15 cellular contexts compared by ENCODE assay signal in genomic region chr3:46423588-46423987, GRCh38. TPM values are rescaled to one million over a fixed set of nuclear protein-coding genes. Genes with fewer than 3 reads are reported as not detected.
DNase-seq lines count a peak whose midpoint lies in the region; ATAC-seq and TF ChIP-seq lines count a peak whose summit lies in the region.
"Had no signal": no experiment of that assay in that cellular context is flagged by ENCODE, and none has a peak within 500 bp of the region (broad histone marks: within the 10 kb centered on the region; RNA-seq: fewer than 3 reads in every experiment).

No MANE protein-coding gene starts in this region.

- H3K27ac Mint-ChIP-seq in T-helper 17 cell = no peak overlapping the region
- H3K27ac Mint-ChIP-seq: activated naive CD4-positive, alpha-beta T cell treated with anti-CD3 and anti-CD28 coated beads, Interleukin-2, amount 50 U/mL, for 24 hours; mesothelial cell of epicardium had no signal

- intact Hi-C loops in PC-9 (cut with micrococcal nuclease; ENCODE audit: unreplicated experiment) (no loop called here), thyroid gland (cut with DNase I) (no loop called here)

- no TSS peak for BruUV-seq in PC-9 (replicated peaks; lab: Mats Ljungman, UMichigan)

- TF ChIP-seq CTCF in PC-9 (conservative IDR thresholded peaks at IDR 0.05) (no peak), fibroblast of mammary gland (conservative IDR thresholded peaks at IDR 0.05; ENCODE audit: control insufficient read depth, insufficient read depth, low read depth, low read length) (no peak), thyroid gland (IDR thresholded peaks at IDR 0.05) (no peak)

- H3F3A ChIP-seq in PC-9 (ENCODE audit: insufficient read depth, low read depth) = peaks cover 35% of the 10 kb centered on the region

- H3K4me3 Mint-ChIP-seq in T-helper 17 cell = no peak overlapping the region
- H3K4me3 Mint-ChIP-seq: activated naive CD4-positive, alpha-beta T cell treated with anti-CD3 and anti-CD28 coated beads, Interleukin-2, amount 50 U/mL, for 24 hours; mesothelial cell of epicardium had no signal

- 66 to 78% methylated on average over 5 of the region's 5 CpGs for WGBS in thyroid gland, 2 donors

- CTCF ChIA-PET in PC-9 (lab: Charles Lee) = no interaction called here

- no peak for TF ChIP-seq POLR2A in thyroid gland (IDR thresholded peaks at IDR 0.05)

- H3K27ac ChIP-seq in PC-9 (peak overlapping the region; percentile 71), thyroid gland (no peak overlapping the region)
- H3K27ac ChIP-seq: uterus had no signal

- no peaks in the 10 kb centered on the region for H3K27me3 Mint-ChIP-seq in T-helper 17 cell
- H3K27me3 Mint-ChIP-seq: activated naive CD4-positive, alpha-beta T cell treated with anti-CD3 and anti-CD28 coated beads, Interleukin-2, amount 50 U/mL, for 24 hours had no signal

- H3K36me3 Mint-ChIP-seq in T-helper 17 cell (ENCODE audit: low read depth) = no peaks in the 10 kb centered on the region
- H3K36me3 Mint-ChIP-seq: activated naive CD4-positive, alpha-beta T cell treated with anti-CD3 and anti-CD28 coated beads, Interleukin-2, amount 50 U/mL, for 24 hours; mesothelial cell of epicardium had no signal

- H3K79me2 ChIP-seq in PC-9 (ENCODE audit: low read depth) = peaks cover 7% of the 10 kb centered on the region; the same call in 1 of the 2 replicates

- H4K20me1 ChIP-seq in PC-9 (ENCODE audit: insufficient read depth) = no peaks in the 10 kb centered on the region

- H3K36me3 ChIP-seq in PC-9 (ENCODE audit: low read depth) (no peaks in the 10 kb centered on the region), thyroid gland (no peaks in the 10 kb centered on the region)
- H3K36me3 ChIP-seq: uterus had no signal

- H3K9me2 ChIP-seq in PC-9 (ENCODE audit: insufficient read depth) = no peaks in the 10 kb centered on the region

- DNase-seq in NCI-H748 (lab: John Stamatoyannopoulos, UW; ENCODE audit: unreplicated experiment) (peak; percentile 35), NCI-H748 treated with DMSO at 0.1 percent for 48 hours (lab: John Stamatoyannopoulos, UW) (no peak), PC-9 (peak; percentile 48 to 70), fibroblast of mammary gland (ENCODE audit: low read depth) (peak; percentile 13), thyroid gland (peak; percentile 19 to 20), T-helper 17 cell (no peak)
- no peak for DNase-seq in activated CD4-positive, alpha-beta T cell treated with anti-CD3 and anti-CD28 coated beads for 1 hour
- DNase-seq: cerebellar nuclear complex; Right ventricle myocardium superior; stimulated activated CD4-positive, alpha-beta T cell treated with anti-CD3 and anti-CD28 coated beads, Interleukin-1b, Interleukin-23, amount 100 ng/mL, for 48 hours; uterus had no signal

- H3K27me3 ChIP-seq in PC-9 (ENCODE audit: insufficient read depth, low read depth) = no peaks in the 10 kb centered on the region
- no peaks in the 10 kb centered on the region for H3K27me3 ChIP-seq in thyroid gland
- H3K27me3 ChIP-seq: uterus had no signal

- no peaks in the 10 kb centered on the region for H3K9me3 ChIP-seq in PC-9 (ENCODE audit: insufficient read depth, low read depth)
- no peaks in the 10 kb centered on the region for H3K9me3 ChIP-seq in thyroid gland
- no peaks in the 10 kb centered on the region for H3K9me3 ChIP-seq in T-helper 17 cell (ENCODE audit: control insufficient read depth, low read length, poor library complexity, severe bottlenecking)
- H3K9me3 ChIP-seq: uterus had no signal

- H2AFZ ChIP-seq in PC-9 = no peak overlapping the region

- H3K4me3 ChIP-seq in PC-9 (no peak overlapping the region), fibroblast of mammary gland (ENCODE audit: control insufficient read depth, low read depth, low read length) (no peak overlapping the region), thyroid gland (replicated peaks in 1 of 3) (no peak overlapping the region)
- H3K4me3 ChIP-seq: uterus had no signal

- H3K4me2 ChIP-seq in PC-9 = peak overlapping the region; percentile 54

- H3K4me1 ChIP-seq in PC-9 (replicated peaks; ENCODE audit: insufficient read depth) (peaks cover 60% of the 10 kb centered on the region), thyroid gland (no peaks in the 10 kb centered on the region)
- H3K4me1 ChIP-seq: uterus had no signal

- peaks cover 10% of the 10 kb centered on the region for H3K4me1 Mint-ChIP-seq in T-helper 17 cell

- POLR2A ChIA-PET in PC-9 (lab: Charles Lee; ENCODE audit: unreplicated experiment) = no interaction called here

- ATAC-seq in GM21576 (IDR thresholded peaks at IDR 0.05; ENCODE audit: unreplicated experiment) = no peak
- no peak for ATAC-seq in T-helper 17 cell

RNA-seq across cellular contexts. Expression of gene CCRL2, which starts 16.5 kb away (rescaled TPM):
- total RNA-seq in PC-9 (2021) (1.2 TPM in 2 replicates), thyroid gland (1 to 10 TPM in 1 of 4 donors, under 1 TPM in 3; 0.33 to 1.5 (median 0.81) TPM), T-helper 17 cell (1 to 10 TPM; 1.9 to 2.4 TPM)
- total RNA-seq: mesothelial cell of epicardium, NCI-H460 had no signal

RNA-seq across cellular contexts. Expression of gene LTF, which starts 41.1 kb away (rescaled TPM):
- not detected in 2 replicates for total RNA-seq in PC-9 (2021)
- 10 to 100 TPM in 3 of 4 donors, 1 to 10 TPM in 1; 6.3 to 48.6 (median 32.5) TPM for total RNA-seq in thyroid gland
- total RNA-seq in T-helper 17 cell = not detected
- total RNA-seq: mesothelial cell of epicardium, NCI-H460 had no signal

RNA-seq across cellular contexts. Expression of gene CCR5, which starts 52.8 kb away (rescaled TPM):
- total RNA-seq in PC-9 (2021) (not detected in 2 replicates), thyroid gland (under 1 TPM in 3 of 4 donors, not detected in 1; 0.40 to 0.56 (median 0.49) TPM), T-helper 17 cell (1 to 10 TPM; 3.2 to 8.3 TPM)
- total RNA-seq: mesothelial cell of epicardium, NCI-H460 had no signal

Comparison
In these comparisons a context has a peak if more than half of its experiments do, and no peak if none do; other contexts are left out.
1. DNase-seq: peak in NCI-H748 (single experiment), PC-9 (2 of 2), fibroblast of mammary gland (single experiment) and thyroid gland (2 of 2); none in NCI-H748 treated with DMSO at 0.1 percent for 48 hours (single experiment), activated CD4-positive, alpha-beta T cell treated with anti-CD3 and anti-CD28 coated beads for 1 hour (single experiment) and T-helper 17 cell (0 of 3).